Comparison of ENCODE assay signal across 13 cellular contexts in genomic region chr17:50123649-50124349, GRCh38. TPM values are rescaled to one million over a fixed set of nuclear protein-coding genes. Genes with fewer than 3 reads are reported as not detected.
DNase-seq lines count a peak whose midpoint lies in the region; ATAC-seq and TF ChIP-seq lines count a peak whose summit lies in the region.
"Had no signal": no experiment of that assay in that cellular context is flagged by ENCODE, and none has a peak within 500 bp of the region (broad histone marks: within the 10 kb centered on the region; RNA-seq: fewer than 3 reads in every experiment).

No MANE protein-coding gene starts in this region.

- peak overlapping the region; percentile 84 for H4K5ac ChIP-seq in mesendoderm (ENCODE audit: low read length)

- no peaks in the 10 kb centered on the region for H3K79me1 ChIP-seq in mesendoderm (ENCODE audit: low read length)

- H3K23ac ChIP-seq in mesendoderm (ENCODE audit: low read length), result no peak overlapping the region

- H2AK5ac ChIP-seq in mesendoderm (ENCODE audit: low read length), result no peak overlapping the region

- peaks cover 55% of the 10 kb centered on the region for H3K4me1 ChIP-seq in A673 (ENCODE audit: insufficient read depth, low read length, poor library complexity, severe bottlenecking)
- H3K4me1 ChIP-seq in HUES64 (ENCODE audit: insufficient read depth, low read length), result peaks cover 31% of the 10 kb centered on the region
- H3K4me1 ChIP-seq in mesendoderm (ENCODE audit: control insufficient read depth, low read depth, low read length), result peaks cover 12% of the 10 kb centered on the region
- peaks cover 11% of the 10 kb centered on the region for H3K4me1 ChIP-seq in CD4-positive, alpha-beta memory T cell (ENCODE audit: insufficient read depth, low read length)

- H3K9ac ChIP-seq in HUES64 (ENCODE audit: low read depth, low read length), result no peak overlapping the region
- peak overlapping the region; percentile 60 for H3K9ac ChIP-seq in mesendoderm (ENCODE audit: low read length)

- no peak overlapping the region for H2BK15ac ChIP-seq in mesendoderm (replicated peaks; ENCODE audit: low read depth)

- H3K4me1 Mint-ChIP-seq in endothelial cell (ENCODE audit: unreplicated experiment) (peaks cover 42% of the 10 kb centered on the region), chondrocyte (ENCODE audit: low read depth) (peaks cover 22% of the 10 kb centered on the region)
- H3K4me1 Mint-ChIP-seq in activated T-cell treated with anti-CD3 and anti-CD28 coated beads, Interleukin-2, amount 50 U/mL, for 72 hours (ENCODE audit: low read depth), result peaks cover 10% of the 10 kb centered on the region
- peaks cover 5 to 10% (median 7%) of the 10 kb centered on the region in 4 donors for H3K4me1 Mint-ChIP-seq in CD4-positive, alpha-beta memory T cell

- H2BK5ac ChIP-seq in mesendoderm (ENCODE audit: low read length), result peak overlapping the region; percentile 90

- H3K36me3 Mint-ChIP-seq in endothelial cell (ENCODE audit: low read depth, unreplicated experiment), result peaks cover 44% of the 10 kb centered on the region
- H3K36me3 Mint-ChIP-seq in activated T-cell treated with anti-CD3 and anti-CD28 coated beads, Interleukin-2, amount 50 U/mL, for 72 hours (ENCODE audit: insufficient read depth in 2 of 2), result peaks cover 0 to 3% of the 10 kb centered on the region in 2 donors
- H3K36me3 Mint-ChIP-seq in CD4-positive, alpha-beta memory T cell, result peaks cover 0 to 2% of the 10 kb centered on the region in 2 donors
- H3K36me3 Mint-ChIP-seq in chondrocyte (ENCODE audit: low read depth), result peaks cover 13% of the 10 kb centered on the region

- peak; percentile 93 for DNase-seq in A673 (ENCODE audit: low spot score)
- DNase-seq in endothelial cell (ENCODE audit: low spot score), result peak; percentile 49
- DNase-seq in mesendoderm, result peak; percentile 72
- no peak for DNase-seq in activated T-cell treated with anti-CD3 and anti-CD28 coated beads, Interleukin-2, amount 50 U/mL, for 72 hours
- no peak for DNase-seq in CD4-positive, alpha-beta memory T cell
- DNase-seq in NCI-H1436 (lab: John Stamatoyannopoulos, UW), result no peak
- no peak for DNase-seq in chondrocyte (ENCODE audit: low spot score)
- DNase-seq: activated CD4-positive, alpha-beta T cell treated with anti-CD3 and anti-CD28 coated beads for 36 hours; NK-92 treated with Interleukin-12 subunit alpha and Interleukin-12 subunit beta, amount 100 ng/mL, for 24 hours; stimulated activated naive CD8-positive, alpha-beta T cell treated with anti-CD3 and anti-CD28 coated beads, Interleukin-15, amount 100 ng/mL, for 72 hours had no signal

- H3K36me3 ChIP-seq in A673 (ENCODE audit: insufficient read depth, low read length, poor library complexity, severe bottlenecking) (no peaks in the 10 kb centered on the region), HUES64 (ENCODE audit: insufficient read depth, low read length) (no peaks in the 10 kb centered on the region), mesendoderm (ENCODE audit: control insufficient read depth, insufficient read depth, low read length) (no peaks in the 10 kb centered on the region)
- H3K36me3 ChIP-seq in CD4-positive, alpha-beta memory T cell (ENCODE audit: insufficient read depth, low read length), result no peaks in the 10 kb centered on the region

- H3K18ac ChIP-seq in mesendoderm (ENCODE audit: low read length), result peak overlapping the region; percentile 6

- peak overlapping the region; percentile 24 for H3K4me3 ChIP-seq in A673 (ENCODE audit: low read depth, low read length, poor library complexity, severe bottlenecking)
- 0 out of 2 replicates have a peak overlapping the region, but pooled peaks have one; percentile 4 for H3K4me3 ChIP-seq in HUES64 (ENCODE audit: low read length)
- no peak overlapping the region for H3K4me3 ChIP-seq in mesendoderm (ENCODE audit: low read length)
- no peak overlapping the region for H3K4me3 ChIP-seq in CD4-positive, alpha-beta memory T cell (ENCODE audit: low read length in 2 of 2)

- H3K4me3 Mint-ChIP-seq in endothelial cell (ENCODE audit: unreplicated experiment), result no peak overlapping the region
- no peak overlapping the region for H3K4me3 Mint-ChIP-seq in activated T-cell treated with anti-CD3 and anti-CD28 coated beads, Interleukin-2, amount 50 U/mL, for 72 hours
- no peak overlapping the region for H3K4me3 Mint-ChIP-seq in CD4-positive, alpha-beta memory T cell
- H3K4me3 Mint-ChIP-seq in chondrocyte (ENCODE audit: unreplicated experiment), result no peak overlapping the region
- H3K4me3 Mint-ChIP-seq: activated CD4-positive, alpha-beta T cell treated with anti-CD3 and anti-CD28 coated beads for 36 hours; stimulated activated naive CD8-positive, alpha-beta T cell treated with anti-CD3 and anti-CD28 coated beads, Interleukin-15, amount 100 ng/mL, for 72 hours had no signal

- H3K27ac ChIP-seq in A673 (ENCODE audit: low read depth, low read length, poor library complexity, severe bottlenecking) (peak overlapping the region; percentile 90), HUES64 (ENCODE audit: low read depth, low read length) (peak overlapping the region; percentile 27; the same call in 1 of the 2 replicates), mesendoderm (ENCODE audit: low read depth, low read length) (peak overlapping the region; percentile 40)
- no peak overlapping the region for H3K27ac ChIP-seq in CD4-positive, alpha-beta memory T cell (ENCODE audit: low read depth, low read length)

- CTCF ChIA-PET in A673 (lab: Charles Lee), result interaction anchor here (0.6 to 2.1 kb wide), 4 partner anchors 9 to 54 kb away, joined by 3 to 9 read pairs (median 6); no protein-coding TSS in a partner anchor
- CTCF ChIA-PET in CD4-positive, alpha-beta memory T cell (lab: Charles Lee; ENCODE audit: partially characterized antibody), result interaction anchor here (1.1 to 1.6 kb wide), 4 partner anchors 9 to 46 kb away, joined by 3 to 5 read pairs (median 4); no protein-coding TSS in a partner anchor

- peak overlapping the region; percentile 21 for H3K4ac ChIP-seq in mesendoderm (ENCODE audit: low read depth, low read length)

- POLR2A ChIA-PET in A673 (lab: Charles Lee; ENCODE audit: low non-redundant PET), result no interaction called here
- POLR2A ChIA-PET in CD4-positive, alpha-beta memory T cell (lab: Charles Lee; ENCODE audit: partially characterized antibody), result interaction anchor here (1.7 kb wide), 1 partner anchor 8 kb away, joined by 5 read pairs; no protein-coding TSS in a partner anchor

- no peak for ATAC-seq in activated T-cell treated with anti-CD3 and anti-CD28 coated beads, Interleukin-2, amount 50 U/mL, for 72 hours (replicated peaks in 1 of 2)
- ATAC-seq: activated CD4-positive, alpha-beta T cell treated with anti-CD3 and anti-CD28 coated beads for 36 hours; stimulated activated naive CD8-positive, alpha-beta T cell treated with anti-CD3 and anti-CD28 coated beads, Interleukin-15, amount 100 ng/mL, for 72 hours had no signal

- no peaks in the 10 kb centered on the region for H3K79me2 ChIP-seq in mesendoderm (ENCODE audit: control insufficient read depth, insufficient read depth, low read length)

- H3K9me3 Mint-ChIP-seq in endothelial cell (ENCODE audit: unreplicated experiment) (no peaks in the 10 kb centered on the region), chondrocyte (ENCODE audit: low read depth) (no peaks in the 10 kb centered on the region)
- no peaks in the 10 kb centered on the region for H3K9me3 Mint-ChIP-seq in activated T-cell treated with anti-CD3 and anti-CD28 coated beads, Interleukin-2, amount 50 U/mL, for 72 hours
- peaks cover 0 to 4% (median 0%) of the 10 kb centered on the region in 8 donors for H3K9me3 Mint-ChIP-seq in CD4-positive, alpha-beta memory T cell
- H3K9me3 Mint-ChIP-seq: stimulated activated naive CD8-positive, alpha-beta T cell treated with anti-CD3 and anti-CD28 coated beads, Interleukin-15, amount 100 ng/mL, for 72 hours had no signal

- H3K4me2 ChIP-seq in mesendoderm (ENCODE audit: low read length), result no peak overlapping the region

- H3K27me3 ChIP-seq in A673 (replicated peaks; ENCODE audit: insufficient read depth, low read depth, low read length, poor library complexity), result no peaks in the 10 kb centered on the region
- peaks cover 6% of the 10 kb centered on the region; the same call in 1 of the 2 replicates for H3K27me3 ChIP-seq in HUES64 (ENCODE audit: insufficient read depth, low read length)
- no peaks in the 10 kb centered on the region for H3K27me3 ChIP-seq in mesendoderm (ENCODE audit: insufficient read depth, low read length, poor library complexity)
- peaks cover 5% of the 10 kb centered on the region for H3K27me3 ChIP-seq in CD4-positive, alpha-beta memory T cell (ENCODE audit: insufficient read depth, low read length)

- no peak for TF ChIP-seq CTCF in A673 (conservative IDR thresholded peaks at IDR 0.05; ENCODE audit: low read depth, low read length)
- no peak for TF ChIP-seq CTCF in endothelial cell (IDR thresholded peaks at IDR 0.05; ENCODE audit: unreplicated experiment)
- TF ChIP-seq CTCF in chondrocyte (IDR thresholded peaks at IDR 0.05), result no peak

- no peak overlapping the region for H2BK120ac ChIP-seq in mesendoderm (ENCODE audit: low read depth, low read length)

- WGBS in HUES64, result 24% methylated on average over 12 of the region's 12 CpGs
- WGBS in mesendoderm (ENCODE audit: extremely low coverage, insufficient coverage, low lambda C conversion rate), result no CpG with 5 or more reads among the region's 12 CpGs

- BruUV-seq in A673 (replicated peaks; lab: Mats Ljungman, UMichigan), result no TSS peak

- H3K27me3 Mint-ChIP-seq in endothelial cell (ENCODE audit: unreplicated experiment) (peaks cover 22% of the 10 kb centered on the region), chondrocyte (ENCODE audit: low read depth) (no peaks in the 10 kb centered on the region)
- peaks cover 26% of the 10 kb centered on the region for H3K27me3 Mint-ChIP-seq in activated T-cell treated with anti-CD3 and anti-CD28 coated beads, Interleukin-2, amount 50 U/mL, for 72 hours (ENCODE audit: low read depth)
- peaks cover 2 to 5% of the 10 kb centered on the region in 2 donors for H3K27me3 Mint-ChIP-seq in CD4-positive, alpha-beta memory T cell

- no peak overlapping the region for H4K8ac ChIP-seq in mesendoderm (ENCODE audit: low read depth, low read length)

- H3K9me3 ChIP-seq in A673 (ENCODE audit: low read depth, low read length, poor library complexity, severe bottlenecking), result no peaks in the 10 kb centered on the region
- H3K9me3 ChIP-seq in HUES64 (ENCODE audit: insufficient read depth, low read depth, low read length), result no peaks in the 10 kb centered on the region
- no peaks in the 10 kb centered on the region for H3K9me3 ChIP-seq in CD4-positive, alpha-beta memory T cell (ENCODE audit: control insufficient read depth in 1 of 2, low read length in 2 of 2)

- H3K27ac Mint-ChIP-seq in endothelial cell (ENCODE audit: unreplicated experiment), result peak overlapping the region; percentile 72
- no peak overlapping the region for H3K27ac Mint-ChIP-seq in activated T-cell treated with anti-CD3 and anti-CD28 coated beads, Interleukin-2, amount 50 U/mL, for 72 hours
- peak overlapping the region in 1 of 7 donors; percentile 45 for H3K27ac Mint-ChIP-seq in CD4-positive, alpha-beta memory T cell
- no peak overlapping the region for H3K27ac Mint-ChIP-seq in chondrocyte (ENCODE audit: unreplicated experiment)
- H3K27ac Mint-ChIP-seq: activated CD4-positive, alpha-beta T cell treated with anti-CD3 and anti-CD28 coated beads for 36 hours had no signal

- intact Hi-C loops in A673 (cut with micrococcal nuclease; ENCODE audit: unreplicated experiment), result no loop called here
- intact Hi-C loops in CD4-positive, alpha-beta memory T cell (cut with micrococcal nuclease), result no loop called here

- peak overlapping the region; percentile 93 for H3K56ac ChIP-seq in mesendoderm (ENCODE audit: low read length)

RNA-seq across cellular contexts. Expression of gene SAMD14, which starts 6.2 kb away (rescaled TPM):
- 45.0 and 51.4 TPM in 2 replicates for total RNA-seq in A673 (2021)
- polyA plus RNA-seq in HUES64 (2013, experiment 1 of 2), result 5.8 TPM
- 6.7 TPM for polyA plus RNA-seq in HUES64 (2013, experiment 2 of 2)
- 82.0 TPM for total RNA-seq in endothelial cell (ENCODE audit: unreplicated experiment)
- 1.2 TPM for polyA plus RNA-seq in mesendoderm (2013, experiment 1 of 2)
- 1.1 TPM for polyA plus RNA-seq in mesendoderm (2013, experiment 2 of 2)
- 1 to 10 TPM; 3.3 to 6.9 TPM for total RNA-seq in activated T-cell treated with anti-CD3 and anti-CD28 coated beads, Interleukin-2, amount 50 U/mL, for 72 hours
- 1 to 10 TPM; 1.2 to 1.3 TPM for total RNA-seq in CD4-positive, alpha-beta memory T cell
- under 1 TPM; 0.16 to 0.19 TPM for polyA plus RNA-seq in CD4-positive, alpha-beta memory T cell
- 26.0 to 29.4 TPM (median 27.6 TPM) in 3 replicates for total RNA-seq in chondrocyte
- total RNA-seq: HT1080 had no signal

RNA-seq across cellular contexts. Expression of gene PPP1R9B, which starts 26.7 kb away (rescaled TPM):
- 61.3 and 68.4 TPM in 2 replicates for total RNA-seq in A673 (2021)
- 10.4 TPM for polyA plus RNA-seq in HUES64 (2013, experiment 1 of 2)
- 12.4 TPM for polyA plus RNA-seq in HUES64 (2013, experiment 2 of 2)
- 101 TPM for total RNA-seq in endothelial cell (ENCODE audit: unreplicated experiment)
- polyA plus RNA-seq in mesendoderm (2013, experiment 1 of 2), result 2.9 TPM
- polyA plus RNA-seq in mesendoderm (2013, experiment 2 of 2), result 2.9 TPM
- total RNA-seq in activated T-cell treated with anti-CD3 and anti-CD28 coated beads, Interleukin-2, amount 50 U/mL, for 72 hours, result 100 to 1,000 TPM; 111 to 128 TPM
- total RNA-seq in CD4-positive, alpha-beta memory T cell, result 10 to 100 TPM; 97.5 to 99.7 TPM
- 1 to 10 TPM in 1 of 2 donors, under 1 TPM in 1; 0.48 to 2.2 TPM for polyA plus RNA-seq in CD4-positive, alpha-beta memory T cell
- total RNA-seq in chondrocyte, result 75.4 to 84.2 TPM (median 79.3 TPM) in 3 replicates

RNA-seq across cellular contexts. Expression of gene PDK2, which starts 28.6 kb away (rescaled TPM):
- 20.4 and 31.6 TPM in 2 replicates for total RNA-seq in A673 (2021)
- 12.5 TPM for polyA plus RNA-seq in HUES64 (2013, experiment 1 of 2)
- polyA plus RNA-seq in HUES64 (2013, experiment 2 of 2), result 15.5 TPM
- 37.1 TPM for total RNA-seq in endothelial cell (ENCODE audit: unreplicated experiment)
- 10.1 TPM for polyA plus RNA-seq in mesendoderm (2013, experiment 1 of 2)
- 11.8 TPM for polyA plus RNA-seq in mesendoderm (2013, experiment 2 of 2)
- total RNA-seq in activated T-cell treated with anti-CD3 and anti-CD28 coated beads, Interleukin-2, amount 50 U/mL, for 72 hours, result 10 to 100 TPM; 26.6 to 34.6 TPM
- 10 to 100 TPM; 39.1 to 40.6 TPM for total RNA-seq in CD4-positive, alpha-beta memory T cell
- 10 to 100 TPM; 34.5 to 36.5 TPM for polyA plus RNA-seq in CD4-positive, alpha-beta memory T cell
- total RNA-seq in chondrocyte, result 28.9 to 38.0 TPM (median 31.1 TPM) in 3 replicates

RNA-seq across cellular contexts. Expression of gene SGCA, which starts 42.0 kb away (rescaled TPM):
- total RNA-seq in A673 (2021) (not detected in 2 replicates), endothelial cell (ENCODE audit: unreplicated experiment) (not detected), chondrocyte (0.85 to 5.5 TPM (median 1.3 TPM) in 3 replicates)
- not detected for polyA plus RNA-seq in HUES64 (2013, experiment 1 of 2)
- 0.89 TPM for polyA plus RNA-seq in HUES64 (2013, experiment 2 of 2)
- 0.07 TPM for polyA plus RNA-seq in mesendoderm (2013, experiment 1 of 2)
- polyA plus RNA-seq in mesendoderm (2013, experiment 2 of 2), result 0.13 TPM
- total RNA-seq in activated T-cell treated with anti-CD3 and anti-CD28 coated beads, Interleukin-2, amount 50 U/mL, for 72 hours, result 1 to 10 TPM; 1.7 to 2.3 TPM
- total RNA-seq in CD4-positive, alpha-beta memory T cell, result not detected
- not detected for polyA plus RNA-seq in CD4-positive, alpha-beta memory T cell
- total RNA-seq: glomerular endothelial cell, HT1080 had no signal

Comparison
In these comparisons a context has a peak if more than half of its experiments do, and no peak if none do; other contexts are left out.
1. DNase-seq: peak in A673 (single experiment), endothelial cell (single experiment) and mesendoderm (single experiment); none in activated T-cell treated with anti-CD3 and anti-CD28 coated beads, Interleukin-2, amount 50 U/mL, for 72 hours (0 of 2), CD4-positive, alpha-beta memory T cell (0 of 5), NCI-H1436 (single experiment) and chondrocyte (single experiment).
2. H3K4me3 ChIP-seq: peak in A673 (single experiment) and HUES64 (single experiment); none in mesendoderm (single experiment) and CD4-positive, alpha-beta memory T cell (0 of 2).